Comparison of ENCODE assay signal across 8 cellular contexts in the genomic region with DNA sequence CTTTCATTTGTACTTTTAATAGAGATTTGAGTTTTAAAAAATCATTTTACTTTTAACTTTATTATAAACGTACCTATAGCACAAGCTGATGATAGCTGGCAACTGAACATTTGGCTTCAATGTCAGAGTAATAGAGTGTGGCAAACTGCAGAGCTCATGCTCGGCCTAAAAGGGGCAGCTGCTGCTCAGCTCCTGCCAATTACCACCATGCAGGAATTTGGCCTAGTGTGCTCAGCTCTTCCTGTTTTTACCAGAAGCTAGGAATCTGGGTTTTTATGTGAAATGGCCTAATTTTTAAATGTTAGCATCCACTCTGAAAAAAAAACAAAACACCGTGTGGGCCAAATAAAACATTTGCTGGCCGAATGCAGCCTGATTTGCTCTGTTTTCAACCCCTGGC. TPM values are rescaled to one million over a fixed set of nuclear protein-coding genes. Genes with fewer than 3 reads are reported as not detected.
DNase-seq lines count a peak whose midpoint lies in the region; ATAC-seq and TF ChIP-seq lines count a peak whose summit lies in the region.

No MANE protein-coding gene starts in this region.

- no peaks in the 10 kb centered on the region for H3K27me3 Mint-ChIP-seq in natural killer cell treated with Interleukin-12 subunit alpha and Interleukin-12 subunit beta and Interleukin-15 and Interleukin-18, amount 100 ng/mL, for 72 hours

- no peak overlapping the region for H2AFZ ChIP-seq in DND-41 (ENCODE audit: low read depth, low read length)

- H3K27ac ChIP-seq in DND-41 (ENCODE audit: low read length) = peak overlapping the region; percentile 96
- peak overlapping the region; percentile 34 for H3K27ac ChIP-seq in colonic mucosa

- H3K27me3 ChIP-seq in DND-41 (ENCODE audit: insufficient read depth, low read length, poor library complexity) = no peaks in the 10 kb centered on the region
- H3K27me3 ChIP-seq in colonic mucosa = no peaks in the 10 kb centered on the region

- no peak for TF ChIP-seq CTCF in DND-41 (IDR thresholded peaks at IDR 0.05; ENCODE audit: borderline replicate concordance, extremely low read depth, low read length, poor library complexity, severe bottlenecking)
- TF ChIP-seq CTCF in colonic mucosa (IDR thresholded peaks at IDR 0.05) = no peak

- peak overlapping the region; percentile 90 for H3K4me3 Mint-ChIP-seq in natural killer cell treated with Interleukin-12 subunit alpha and Interleukin-12 subunit beta and Interleukin-15 and Interleukin-18, amount 100 ng/mL, for 72 hours

- H3K4me1 Mint-ChIP-seq in natural killer cell treated with Interleukin-12 subunit alpha and Interleukin-12 subunit beta and Interleukin-15 and Interleukin-18, amount 100 ng/mL, for 72 hours (ENCODE audit: low read depth in 2 of 2) = peaks cover 26 to 48% of the 10 kb centered on the region in 2 donors

- intact Hi-C loops in colonic mucosa (cut with DNase I) = no loop called here

- H3K4me1 ChIP-seq in DND-41 (ENCODE audit: insufficient read depth, low read length) = peaks cover 46% of the 10 kb centered on the region
- H3K4me1 ChIP-seq in colonic mucosa = peaks cover 7% of the 10 kb centered on the region

- no peaks in the 10 kb centered on the region; the same call in 1 of the 2 replicates for H4K20me1 ChIP-seq in DND-41 (ENCODE audit: insufficient read depth, low read length)

- peaks cover 60% of the 10 kb centered on the region for H3K79me2 ChIP-seq in DND-41 (ENCODE audit: insufficient read depth, low read length)

- peak overlapping the region; percentile 84 to 87 for H3K27ac Mint-ChIP-seq in natural killer cell treated with Interleukin-12 subunit alpha and Interleukin-12 subunit beta and Interleukin-15 and Interleukin-18, amount 100 ng/mL, for 72 hours

- H3K36me3 Mint-ChIP-seq in natural killer cell treated with Interleukin-12 subunit alpha and Interleukin-12 subunit beta and Interleukin-15 and Interleukin-18, amount 100 ng/mL, for 72 hours = peaks cover 13% of the 10 kb centered on the region

- H3K9me3 ChIP-seq in DND-41 (ENCODE audit: insufficient read depth, low read length, severe bottlenecking) = no peaks in the 10 kb centered on the region
- H3K9me3 ChIP-seq in colonic mucosa = no peaks in the 10 kb centered on the region

- ATAC-seq in DND-41 (ENCODE audit: insufficient read depth, low read depth) (no peak), HG02759 (IDR thresholded peaks at IDR 0.05; ENCODE audit: unreplicated experiment) (no peak), HG03095 (IDR thresholded peaks at IDR 0.05; ENCODE audit: unreplicated experiment) (no peak), GM19467 (IDR thresholded peaks at IDR 0.05; ENCODE audit: unreplicated experiment) (no peak)
- no peak for ATAC-seq in natural killer cell treated with Interleukin-12 subunit alpha and Interleukin-12 subunit beta and Interleukin-15 and Interleukin-18, amount 100 ng/mL, for 72 hours

- DNase-seq in DND-41 = no peak
- peak; percentile 58 for DNase-seq in NCI-H446 treated with DMSO at 0.1 percent for 48 hours (lab: John Stamatoyannopoulos, UW)
- no peak for DNase-seq in colonic mucosa
- DNase-seq in natural killer cell treated with Interleukin-12 subunit alpha and Interleukin-12 subunit beta and Interleukin-15 and Interleukin-18, amount 100 ng/mL, for 72 hours (ENCODE audit: low spot score) = no peak
- no peak for DNase-seq in NOMO-1 (lab: John Stamatoyannopoulos, UW; ENCODE audit: unreplicated experiment in 2 of 2)

- peaks cover 13% of the 10 kb centered on the region for H3K36me3 ChIP-seq in DND-41 (ENCODE audit: insufficient read depth, low read length)
- H3K36me3 ChIP-seq in colonic mucosa = no peaks in the 10 kb centered on the region

- peak overlapping the region; percentile 74 for H3K4me2 ChIP-seq in DND-41 (ENCODE audit: insufficient read depth, low read length)

- H3K9me3 Mint-ChIP-seq in natural killer cell treated with Interleukin-12 subunit alpha and Interleukin-12 subunit beta and Interleukin-15 and Interleukin-18, amount 100 ng/mL, for 72 hours = no peaks in the 10 kb centered on the region

- H3K4me3 ChIP-seq in DND-41 (ENCODE audit: low read depth in 1 of 2, low read length in 2 of 2) (peak overlapping the region in 1 of 2 experiments; percentile 12; a peak in 1 of 4 replicates), colonic mucosa (no peak overlapping the region)

- H3K9ac ChIP-seq in DND-41 (ENCODE audit: low read depth, low read length) (peak overlapping the region; percentile 78), colonic mucosa (ENCODE audit: low read depth in 2 of 2, low read length in 2 of 2) (peak overlapping the region in 1 of 2 donors; percentile 81)

RNA-seq across cellular contexts. Expression of a gene that starts 1.8 kb away (rescaled TPM):
- 10 to 100 TPM; 15.6 to 31.5 TPM for total RNA-seq in colonic mucosa
- total RNA-seq in natural killer cell treated with Interleukin-12 subunit alpha and Interleukin-12 subunit beta and Interleukin-15 and Interleukin-18, amount 100 ng/mL, for 72 hours = 10 to 100 TPM; 13.1 to 27.4 TPM

RNA-seq across cellular contexts. Expression of a gene that starts 2.0 kb away (rescaled TPM):
- total RNA-seq in colonic mucosa = 10 to 100 TPM; 25.0 to 28.9 TPM
- 10 to 100 TPM; 63.6 to 72.6 TPM for total RNA-seq in natural killer cell treated with Interleukin-12 subunit alpha and Interleukin-12 subunit beta and Interleukin-15 and Interleukin-18, amount 100 ng/mL, for 72 hours

RNA-seq across cellular contexts. Expression of a gene that starts 13.3 kb away (rescaled TPM):
- total RNA-seq in colonic mucosa = under 1 TPM; 0.16 to 0.47 TPM
- 1 to 10 TPM; 1.0 to 2.3 TPM for total RNA-seq in natural killer cell treated with Interleukin-12 subunit alpha and Interleukin-12 subunit beta and Interleukin-15 and Interleukin-18, amount 100 ng/mL, for 72 hours
